7 cellular contexts compared by ENCODE assay signal in the genomic region with DNA sequence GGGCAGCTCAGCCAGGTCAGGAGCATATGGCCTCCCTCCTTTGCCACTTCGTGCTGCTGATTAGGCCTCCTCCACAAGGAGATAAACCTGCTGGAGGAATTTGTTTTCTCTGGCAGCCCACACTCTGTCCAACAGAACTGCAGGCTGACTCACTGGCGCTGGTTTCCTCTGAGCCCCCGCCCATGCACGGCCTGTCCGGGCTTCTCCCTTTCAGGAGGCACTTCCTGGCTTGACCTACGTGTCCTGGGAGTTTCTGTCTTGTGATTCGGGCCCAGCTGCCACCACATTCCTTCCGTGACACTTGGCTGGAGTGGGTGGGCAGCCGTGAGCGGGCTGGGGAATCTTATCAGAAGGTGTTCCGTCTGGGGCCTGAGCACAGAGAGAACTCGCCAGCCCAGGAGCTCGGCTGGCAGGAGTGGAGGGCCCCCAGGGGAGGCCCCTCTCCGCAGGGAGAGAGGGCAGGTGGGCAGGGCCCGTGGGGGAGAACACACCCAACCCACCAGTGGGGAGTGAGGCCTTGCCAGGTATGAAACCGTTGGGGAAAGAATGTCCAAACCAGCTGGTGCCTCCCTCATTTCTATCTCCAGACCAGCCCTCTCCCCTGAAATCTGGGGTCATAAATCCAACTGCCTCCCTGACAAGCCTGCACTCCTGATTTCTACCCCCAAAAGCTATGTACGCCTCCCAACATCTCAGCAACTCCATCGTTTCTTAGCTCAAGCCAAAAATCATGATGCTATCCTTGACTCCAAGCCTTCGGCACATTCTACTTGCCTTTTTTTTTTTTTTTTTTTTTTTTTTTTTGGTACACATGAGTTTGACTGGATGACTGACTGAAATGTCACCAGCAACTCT.
A peak's percentile ranks its signal among the peaks of the same experiment; 100 is the strongest.
DNase-seq lines count a peak whose midpoint lies in the region; ATAC-seq and TF ChIP-seq lines count a peak whose summit lies in the region.

No MANE protein-coding gene starts in this region.

- H3K36me3 ChIP-seq in MG63 (no peaks in the 10 kb centered on the region), lung (ENCODE audit: control insufficient read depth in 2 of 2, insufficient read depth in 2 of 2, low read length in 2 of 2) (no peaks in the 10 kb centered on the region), tibial nerve (no peaks in the 10 kb centered on the region)

- ATAC-seq in lung (ENCODE audit: insufficient read depth, low FRiP score) (peak; percentile 87), GM19035 (IDR thresholded peaks at IDR 0.05; ENCODE audit: unreplicated experiment) (no peak), GM21423 (IDR thresholded peaks at IDR 0.05; ENCODE audit: unreplicated experiment) (no peak)

- H3K9me3 ChIP-seq in MG63 (peaks cover 8% of the 10 kb centered on the region), lung (ENCODE audit: control insufficient read depth in 2 of 2, insufficient read depth in 1 of 2, low read length in 1 of 2) (no peaks in the 10 kb centered on the region), tibial nerve (no peaks in the 10 kb centered on the region)

- peaks cover 34 to 46% of the 10 kb centered on the region in 2 donors for H3K4me1 ChIP-seq in lung (ENCODE audit: control insufficient read depth in 2 of 2, insufficient read depth in 2 of 2, low read length in 2 of 2)
- peaks cover 0 to 39% (median 18%) of the 10 kb centered on the region in 4 donors for H3K4me1 ChIP-seq in tibial nerve

- TF ChIP-seq POLR2A in tibial nerve (IDR thresholded peaks at IDR 0.05) = peak in 1 of 2 donors; percentile 11

- TF ChIP-seq EP300 in tibial nerve (IDR thresholded peaks at IDR 0.05) = peak; percentile 68 to 85

- TF ChIP-seq CTCF in lung (IDR thresholded peaks at IDR 0.05; ENCODE audit: control extremely low read depth, extremely low read depth) = no peak
- TF ChIP-seq CTCF in tibial nerve (IDR thresholded peaks at IDR 0.05) = no peak

- DNase-seq in MG63 = peak; percentile 100
- DNase-seq in lung (ENCODE audit: low spot score) = peak; percentile 77
- DNase-seq in tibial nerve (ENCODE audit: low spot score in 2 of 2) = peak; percentile 64 to 66
- DNase-seq in AML-193 (lab: John Stamatoyannopoulos, UW) = no peak

- H3K27me3 ChIP-seq in MG63 = no peaks in the 10 kb centered on the region
- no peaks in the 10 kb centered on the region for H3K27me3 ChIP-seq in lung (ENCODE audit: control insufficient read depth, insufficient read depth)
- H3K27me3 ChIP-seq in tibial nerve = no peaks in the 10 kb centered on the region

- H3K27ac ChIP-seq in cingulate gyrus (ENCODE audit: low read depth, low read length) = peak overlapping the region; percentile 81
- peak overlapping the region; percentile 95 to 98 for H3K27ac ChIP-seq in lung (ENCODE audit: low read depth in 1 of 2, low read length in 1 of 2)
- peak overlapping the region; percentile 78 to 94 (median 86) for H3K27ac ChIP-seq in tibial nerve

- WGBS in lung, 2 donors = 34 to 50% methylated on average over 19 of the region's 19 CpGs
- WGBS in tibial nerve, 2 donors = 32 to 45% methylated on average over 17 to 19 of the region's 19 CpGs

- no peak overlapping the region for H3K4me3 ChIP-seq in MG63
- H3K4me3 ChIP-seq in lung = no peak overlapping the region
- peak overlapping the region in 1 of 4 donors; percentile 10 for H3K4me3 ChIP-seq in tibial nerve

Comparison
In these comparisons a context has a peak if more than half of its experiments do, and no peak if none do; other contexts are left out.
1. DNase-seq: peak in MG63 (single experiment), lung (single experiment) and tibial nerve (2 of 2); none in AML-193 (0 of 2).
2. Peak in every context shown above with its lines, with median percentiles within 50 percentile points of each other: H3K27ac ChIP-seq.